In genomic region chr5:26295541-26295940, GRCh38 we compare ENCODE assay signal across 15 cellular contexts.
DNase-seq lines count a peak whose midpoint lies in the region; TF ChIP-seq lines count a peak whose summit lies in the region.
"Had no signal": no experiment of that assay in that cellular context is flagged by ENCODE, and none has a peak within 500 bp of the region (broad histone marks: within the 10 kb centered on the region; RNA-seq: fewer than 3 reads in every experiment).

No MANE protein-coding gene starts in this region.

- CTCF ChIA-PET in RWPE1 (lab: Yijun Ruan, JAX) = no interaction called here

- TF ChIP-seq CTCF in RWPE1 (conservative IDR thresholded peaks at IDR 0.05; ENCODE audit: low read depth) (no peak), astrocyte of the spinal cord (IDR thresholded peaks at IDR 0.05; ENCODE audit: low read depth, low read length) (no peak), retinal pigment epithelial cell (conservative IDR thresholded peaks at IDR 0.05; ENCODE audit: low read depth, low read length) (no peak), tibial artery (IDR thresholded peaks at IDR 0.05) (no peak)

- H3K36me3 ChIP-seq in tibial artery = no peaks in the 10 kb centered on the region
- H3K36me3 ChIP-seq: BLaER1, HAP-1 had no signal

- H3K27me3 ChIP-seq in tibial artery = no peaks in the 10 kb centered on the region
- H3K27me3 ChIP-seq: BLaER1 had no signal

- H3K27ac ChIP-seq in RWPE1 (no peak overlapping the region), tibial artery (no peak overlapping the region)
- H3K27ac ChIP-seq: BLaER1, GM23248 had no signal

- POLR2A ChIA-PET in RWPE1 (lab: Yijun Ruan, JAX; ENCODE audit: low non-redundant PET) = no interaction called here

- in situ Hi-C loops in astrocyte of the spinal cord (cut with HindIII; ENCODE audit: low sequenced_read_pairs) = no loop called here

- H3K4me1 ChIP-seq in tibial artery = no peaks in the 10 kb centered on the region
- H3K4me1 ChIP-seq: BLaER1, Caco-2, HAP-1 had no signal

- H3K4me3 ChIP-seq in astrocyte of the spinal cord (ENCODE audit: low read depth, low read length) (no peak overlapping the region), retinal pigment epithelial cell (ENCODE audit: low read length) (no peak overlapping the region), tibial artery (no peak overlapping the region)
- H3K4me3 ChIP-seq: BLaER1, GM23248, HAP-1 had no signal

- peak; percentile 26 for DNase-seq in HS-5 (ENCODE audit: low read depth)
- DNase-seq in RWPE1 (ENCODE audit: low spot score) = peak; percentile 7
- DNase-seq in astrocyte of the spinal cord (ENCODE audit: low read depth, low spot score) = peak; percentile 4
- peak; percentile 8 for DNase-seq in retinal pigment epithelial cell (ENCODE audit: low read depth)
- no peak for DNase-seq in tibial artery
- DNase-seq in globus pallidus (ENCODE audit: low spot score) = no peak
- no peak for DNase-seq in NCI-H2107 treated with DMSO at 0.1 percent for 48 hours (lab: John Stamatoyannopoulos, UW; ENCODE audit: unreplicated experiment)
- DNase-seq in kidney glomerular epithelial cell (lab: John Stamatoyannopoulos, UW) = no peak
- DNase-seq: Caco-2; CD8-positive, alpha-beta memory T cell; DND-41; GDM1; GM23248 had no signal

- intact Hi-C loops in tibial artery (cut with DNase I; ENCODE audit: low total_unique reads) = no loop called here

- no peaks in the 10 kb centered on the region for H3K9me3 ChIP-seq in tibial artery
- H3K9me3 ChIP-seq: BLaER1, Caco-2, HAP-1 had no signal

Comparison
In these comparisons a context has a peak if more than half of its experiments do, and no peak if none do; other contexts are left out.
1. DNase-seq: peak in HS-5 (single experiment), RWPE1 (single experiment), astrocyte of the spinal cord (single experiment) and retinal pigment epithelial cell (single experiment); none in tibial artery (0 of 2), globus pallidus (single experiment), NCI-H2107 treated with DMSO at 0.1 percent for 48 hours (single experiment) and kidney glomerular epithelial cell (single experiment).